ENCODE assay signal across 1 cellular context in the genomic region with DNA sequence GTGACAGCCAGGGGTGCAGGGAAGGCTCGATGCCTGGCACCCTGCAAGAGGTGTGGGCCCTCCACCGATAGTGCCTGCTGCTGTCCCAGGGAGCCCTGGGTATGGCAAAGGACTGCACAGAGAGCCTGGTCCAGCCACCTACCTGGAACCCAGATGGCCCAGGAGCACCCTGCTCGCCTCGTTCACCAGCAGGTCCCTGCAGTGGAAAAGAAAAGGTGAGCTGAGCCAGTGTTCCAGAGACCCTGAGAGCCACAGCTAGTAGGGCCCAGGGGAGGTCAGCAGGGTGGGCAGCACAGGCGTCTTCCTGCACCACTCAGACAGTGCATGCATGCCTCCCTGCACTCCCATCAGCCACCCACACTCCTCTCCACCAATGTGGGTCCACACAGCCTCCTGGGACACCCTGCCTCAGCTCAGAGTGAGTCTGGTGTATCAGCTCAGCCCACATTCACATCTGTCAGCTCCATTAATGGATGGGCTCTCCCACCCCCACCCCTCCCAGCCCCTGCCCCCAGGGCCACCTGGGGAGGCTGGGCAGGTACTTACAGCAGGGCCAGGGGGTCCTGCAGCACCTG.
TF ChIP-seq lines count a peak whose summit lies in the region.

No MANE protein-coding gene starts in this region.

TF ChIP-seq in K562, 482 proteins besides CTCF, POLR2A, EP300 and RAD21:
- TF ChIP-seq NR2C1 (IDR thresholded peaks at IDR 0.05) (no peak), NR2C1 (tag; IDR thresholded peaks at IDR 0.05) (no peak), SMAD2 (IDR thresholded peaks at IDR 0.05; ENCODE audit: low read depth, low read length) (no peak), ZNF133 (CRISPR knock-in tag; IDR thresholded peaks at IDR 0.05) (no peak), ZNF311 (CRISPR knock-in tag; IDR thresholded peaks at IDR 0.05) (no peak), PHTF2 (CRISPR knock-in tag; IDR thresholded peaks at IDR 0.05) (no peak)
